Comparison of ENCODE assay signal across 13 cellular contexts in genomic region chr2:15299904-15300528, GRCh38.
"Had no signal": no experiment of that assay in that cellular context is flagged by ENCODE, and none has a peak within 500 bp of the region (broad histone marks: within the 10 kb centered on the region; RNA-seq: fewer than 3 reads in every experiment).

No MANE protein-coding gene starts in this region.

- H3K27me3 ChIP-seq: hepatocyte, tibial nerve, uterus had no signal

- H3K27ac ChIP-seq: hepatocyte, left ventricle myocardium inferior, tibial nerve, uterus had no signal

- ATAC-seq: mucosa of descending colon; stimulated activated naive B cell treated with anti-CD40 and anti-IgM and Interleukin-4, amounts not matched to agents 10 μg/mL and 1 μg/mL and 100 μg/mL, for 72 hours had no signal

- H3K36me3 ChIP-seq: uterus had no signal

- H3K9me3 Mint-ChIP-seq: stimulated activated naive B cell treated with anti-CD40 and anti-IgM and Interleukin-4, amounts not matched to agents 10 μg/mL and 1 μg/mL and 100 μg/mL, for 72 hours had no signal

- H3K4me3 Mint-ChIP-seq: dendritic cell treated with granulocyte-macrophage colony-stimulating factor and Interleukin-4, amounts not matched to agents 40 ng/mL and 50 ng/mL, for 4 days; stimulated activated naive B cell treated with anti-CD40 and anti-IgM and Interleukin-4, amounts not matched to agents 10 μg/mL and 1 μg/mL and 100 μg/mL, for 72 hours had no signal

- H3K9me3 ChIP-seq: left ventricle myocardium inferior, mucosa of descending colon, tibial nerve, uterus had no signal

- H3K27ac Mint-ChIP-seq: activated T-helper 2 cell treated with anti-CD3 and anti-CD28 coated beads, Interferon-gamma antibody, Interleukin-2, Interleukin-4, amounts not matched to agents 10 μg/mL and 5 μg/mL and 100 μg/mL, durations not matched to agents 14 hours and 24 hours and 36 hours; dendritic cell treated with granulocyte-macrophage colony-stimulating factor and Interleukin-4, amounts not matched to agents 40 ng/mL and 50 ng/mL, for 4 days; stimulated activated naive B cell treated with anti-CD40 and anti-IgM and Interleukin-4, amounts not matched to agents 10 μg/mL and 1 μg/mL and 100 μg/mL, for 72 hours had no signal

- DNase-seq: activated naive CD4-positive, alpha-beta T cell treated with anti-CD3 and anti-CD28 coated beads, Interleukin-2, amount 50 U/mL, for 16 hours; cerebellar nuclear complex; effector memory CD4-positive, alpha-beta T cell; left ventricle myocardium inferior; mucosa of descending colon; stimulated activated CD4-positive, alpha-beta T cell treated with anti-CD3 and anti-CD28 coated beads, Interleukin-2, amount 100 ng/mL, for 48 hours; stimulated activated naive B cell treated with anti-CD40 and anti-IgM and Interleukin-4, amounts not matched to agents 10 μg/mL and 1 μg/mL and 100 μg/mL, for 72 hours; uterus had no signal

- H3K27me3 Mint-ChIP-seq: dendritic cell treated with granulocyte-macrophage colony-stimulating factor and Interleukin-4, amounts not matched to agents 40 ng/mL and 50 ng/mL, for 4 days; naive thymus-derived CD8-positive, alpha-beta T cell; stimulated activated naive B cell treated with anti-CD40 and anti-IgM and Interleukin-4, amounts not matched to agents 10 μg/mL and 1 μg/mL and 100 μg/mL, for 72 hours had no signal

- H3K4me3 ChIP-seq: hepatocyte, left ventricle myocardium inferior, mucosa of descending colon, tibial nerve, uterus had no signal
